In the genomic region with DNA sequence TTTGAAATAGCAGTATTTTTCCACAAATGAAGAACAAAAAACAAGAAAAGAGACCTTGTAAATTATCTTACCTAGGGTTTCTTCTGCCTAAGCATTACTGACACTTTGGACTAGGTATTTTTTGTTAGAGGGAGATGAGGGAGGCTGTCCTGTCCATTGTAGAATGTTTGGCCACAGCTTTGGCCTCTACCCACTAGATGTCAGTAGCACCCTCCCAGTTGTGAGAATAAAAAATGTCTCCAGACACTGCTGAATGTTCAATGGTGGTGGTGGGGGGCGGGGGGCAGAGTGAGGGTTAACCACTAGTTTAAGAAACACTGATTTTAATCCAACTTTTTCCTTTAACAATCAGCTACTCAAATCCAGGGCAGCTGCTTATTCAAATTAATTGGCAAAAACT, we compare ENCODE assay signal across 8 cellular contexts. TPM values are rescaled to one million over a fixed set of nuclear protein-coding genes. Genes with fewer than 3 reads are reported as not detected.
DNase-seq lines count a peak whose midpoint lies in the region; ATAC-seq, FAIRE-seq and TF ChIP-seq lines count a peak whose summit lies in the region.

No MANE protein-coding gene starts in this region.

- H3K79me2 ChIP-seq in K562 (ENCODE audit: control insufficient read depth, insufficient read depth, low read length) = peaks cover 8% of the 10 kb centered on the region; the same call in 2 of the 3 replicates

- H3K4me1 ChIP-seq in K562 (replicated peaks in 1 of 2; ENCODE audit: control insufficient read depth in 2 of 2, insufficient read depth in 2 of 2, low read length in 2 of 2) (no peaks in the 10 kb centered on the region), mesenchymal stem cell (ENCODE audit: control insufficient read depth, insufficient read depth, low read depth, low read length) (no peaks in the 10 kb centered on the region)
- no peaks in the 10 kb centered on the region for H3K4me1 ChIP-seq in effector memory CD4-positive, alpha-beta T cell (ENCODE audit: control insufficient read depth, insufficient read depth, low read length, poor library complexity, severe bottlenecking)

- POLR2A ChIA-PET in K562 (lab: Yijun Ruan, JAX) = no interaction called here

- H3K23ac ChIP-seq in mesenchymal stem cell (ENCODE audit: low read length in 2 of 2) = no peak overlapping the region

- peaks cover 87% of the 10 kb centered on the region for H3K36me3 ChIP-seq in K562 (ENCODE audit: control insufficient read depth, insufficient read depth, low read length)
- peaks cover 4 to 76% of the 10 kb centered on the region in 2 experiments for H3K36me3 ChIP-seq in mesenchymal stem cell (ENCODE audit: control insufficient read depth in 1 of 2, insufficient read depth in 2 of 2, low read depth in 1 of 2, low read length in 2 of 2)
- H3K36me3 ChIP-seq in effector memory CD4-positive, alpha-beta T cell (ENCODE audit: control insufficient read depth, insufficient read depth, low read length) = peaks cover 43% of the 10 kb centered on the region

- TF ChIP-seq POLR2A in K562 (conservative IDR thresholded peaks at IDR 0.05) = no peak

- H2AFZ ChIP-seq in K562 (ENCODE audit: low read depth, low read length) (no peak overlapping the region), mesenchymal stem cell (ENCODE audit: low read depth, low read length) (no peak overlapping the region)

- no peak overlapping the region for H4K91ac ChIP-seq in mesenchymal stem cell (ENCODE audit: low read length)

- peak in 1 of 2 experiments; percentile 46; a peak in 3 of 4 replicates for TF ChIP-seq RAD21 in K562 (CRISPR knock-in tag; conservative IDR thresholded peaks at IDR 0.05 in 1 of 2, IDR thresholded peaks at IDR 0.05 in 1 of 2)

- intact Hi-C loops in K562 (cut with micrococcal nuclease) = loop anchor here (2.0 to 10.0 kb wide), 4 partner anchors 53 to 460 kb away; a partner anchor contains a TSS

- no peaks in the 10 kb centered on the region for H4K20me1 ChIP-seq in K562 (replicated peaks; ENCODE audit: control insufficient read depth, insufficient read depth, low read length)

- H3K9me3 ChIP-seq in K562 (replicated peaks; ENCODE audit: control insufficient read depth, insufficient read depth, low read depth, low read length) (no peaks in the 10 kb centered on the region), mesenchymal stem cell (ENCODE audit: control insufficient read depth, low read length) (no peaks in the 10 kb centered on the region)
- no peaks in the 10 kb centered on the region for H3K9me3 ChIP-seq in effector memory CD4-positive, alpha-beta T cell (ENCODE audit: control insufficient read depth, low read length)

- no peak overlapping the region for H3K9ac ChIP-seq in K562 (ENCODE audit: insufficient read depth in 1 of 2, low read depth in 2 of 2, low read length in 2 of 2)
- H3K9ac ChIP-seq in mesenchymal stem cell (ENCODE audit: low read length) = no peak overlapping the region

- H3K18ac ChIP-seq in mesenchymal stem cell (ENCODE audit: low read depth in 1 of 2, low read length in 2 of 2) = no peak overlapping the region

- in situ Hi-C loops in K562 (cut with MboI) = no loop called here

- H3K27ac ChIP-seq in C4-2B (no peak overlapping the region), K562 (ENCODE audit: extremely low read depth, low read depth, low read length) (no peak overlapping the region), mesenchymal stem cell (ENCODE audit: low read length, poor library complexity, severe bottlenecking) (no peak overlapping the region)
- no peak overlapping the region for H3K27ac ChIP-seq in effector memory CD4-positive, alpha-beta T cell (ENCODE audit: insufficient read depth, low read length, poor library complexity, severe bottlenecking)

- TF ChIP-seq EP300 in K562 (IDR thresholded peaks at IDR 0.05; ENCODE audit: low read length) = no peak

- no peaks in the 10 kb centered on the region for H3K9me1 ChIP-seq in K562 (ENCODE audit: control insufficient read depth, insufficient read depth, low read length)

- ATAC-seq in GM19328 (IDR thresholded peaks at IDR 0.05; ENCODE audit: unreplicated experiment) (peak; percentile 64), HG03432 (IDR thresholded peaks at IDR 0.05; ENCODE audit: unreplicated experiment) (peak; percentile 81), K562 (peak; percentile 92)

- H2BK120ac ChIP-seq in mesenchymal stem cell (ENCODE audit: low read depth, low read length) = no peak overlapping the region

- FAIRE-seq in K562 (lab: Jason Lieb, UNC) = peak; percentile 42

- H3K4ac ChIP-seq in mesenchymal stem cell (ENCODE audit: low read depth in 1 of 2, low read length in 2 of 2) = no peak overlapping the region

- no TSS peak for BruUV-seq in K562 (replicated peaks; lab: Mats Ljungman, UMichigan)

- H2BK12ac ChIP-seq in mesenchymal stem cell (ENCODE audit: low read length in 2 of 2) = no peak overlapping the region

- DNase-seq in K562 (ENCODE audit: extremely low read depth in 1 of 4, low spot score in 3 of 4) (peak in 1 of 4 experiments; percentile 42), mesenchymal stem cell (peak; percentile 49), NCI-H2171 treated with DMSO at 0.1 percent for 48 hours (lab: John Stamatoyannopoulos, UW) (no peak), NCI-H1694 (lab: John Stamatoyannopoulos, UW) (no peak)
- DNase-seq in effector memory CD4-positive, alpha-beta T cell = no peak

- CTCF ChIA-PET in K562 (lab: Yijun Ruan, JAX; ENCODE audit: low intra/inter-chr PET ratio) = interaction anchor here (1.9 kb wide), 1 partner anchor 403 kb away, joined by 8 read pairs; no protein-coding TSS in a partner anchor

- TF ChIP-seq CTCF in C4-2B (conservative IDR thresholded peaks at IDR 0.05) (peak; percentile 46), K562 (IDR thresholded peaks at IDR 0.05 in 2 of 3, conservative IDR thresholded peaks at IDR 0.05 in 1 of 3; ENCODE audit: insufficient read depth in 2 of 3, low read depth in 1 of 3, low read length in 3 of 3) (peak; percentile 37 to 58 (median 39); a peak in 4 of 6 replicates)

- no peak overlapping the region for H2BK5ac ChIP-seq in mesenchymal stem cell (ENCODE audit: low read depth, low read length, poor library complexity, severe bottlenecking)

- H3K79me1 ChIP-seq in mesenchymal stem cell (replicated peaks; ENCODE audit: low read length, poor library complexity, severe bottlenecking) = peaks cover 12% of the 10 kb centered on the region

- no peak overlapping the region for H2BK15ac ChIP-seq in mesenchymal stem cell (ENCODE audit: low read depth, poor library complexity, severe bottlenecking)

- no peak overlapping the region for H2AK5ac ChIP-seq in mesenchymal stem cell (ENCODE audit: low read length, severe bottlenecking)

- H3K4me2 ChIP-seq in K562 (ENCODE audit: insufficient read depth, low read length) (no peak overlapping the region), mesenchymal stem cell (ENCODE audit: low read length, poor library complexity, severe bottlenecking) (no peak overlapping the region)

- H3K27me3 ChIP-seq in K562 (ENCODE audit: control insufficient read depth in 2 of 2, insufficient read depth in 2 of 2, low read length in 2 of 2) (no peaks in the 10 kb centered on the region), mesenchymal stem cell (ENCODE audit: control insufficient read depth in 1 of 2, insufficient read depth in 1 of 2, low read length in 2 of 2) (no peaks in the 10 kb centered on the region)
- no peaks in the 10 kb centered on the region for H3K27me3 ChIP-seq in effector memory CD4-positive, alpha-beta T cell (replicated peaks; ENCODE audit: control insufficient read depth, insufficient read depth, low read length, poor library complexity, severe bottlenecking)

- 80% methylated on average over 1 of the region's 1 CpG for WGBS in K562 (ENCODE audit: insufficient coverage, low coverage, missing lambda C conversion rate)
- 87% methylated on average over 1 of the region's 1 CpG for WGBS in mesenchymal stem cell

- H4K8ac ChIP-seq in mesenchymal stem cell (ENCODE audit: low read length) = no peak overlapping the region

- H3K4me3 ChIP-seq in K562 (no peak overlapping the region), mesenchymal stem cell (ENCODE audit: insufficient read depth in 1 of 2, low read depth in 1 of 2, low read length in 2 of 2) (no peak overlapping the region)
- no peak overlapping the region for H3K4me3 ChIP-seq in effector memory CD4-positive, alpha-beta T cell (ENCODE audit: insufficient read depth, low read depth, low read length, poor library complexity, severe bottlenecking)

- H3K14ac ChIP-seq in mesenchymal stem cell (ENCODE audit: low read length in 2 of 2) = no peak overlapping the region

RNA-seq across cellular contexts. Expression of a gene that starts 25.8 kb away (rescaled TPM):
- total RNA-seq in K562 (2011; cell fraction: chromatin; rRNA removed; ENCODE audit: low replicate concordance) = 40.1 and 136 TPM in 2 replicates
- 25.3 and 32.8 TPM in 2 replicates for total RNA-seq in K562 (2011; cell fraction: nucleolus; rRNA removed)
- total RNA-seq in K562 (2011; cell fraction: nucleoplasm; rRNA removed) = 54.3 and 78.7 TPM in 2 replicates
- 9.1 and 12.0 TPM in 2 replicates for total RNA-seq in K562 (2014; rRNA removed)
- 29.0 and 38.0 TPM in 2 replicates for total RNA-seq in K562 (2014; rRNA removed; fragmentation: Illumina TruSeq; extraction: Trizol)
- 21.7 and 25.8 TPM in 2 replicates for total RNA-seq in K562 (2015; rRNA removed; fragmentation: Illumina TruSeq; extraction: Trizol)
- total RNA-seq in K562 (2021) = 25.7 and 27.5 TPM in 2 replicates
- 20.4 and 24.8 TPM in 2 replicates for polyA plus RNA-seq in K562 (2011; rRNA removed)
- polyA plus RNA-seq in K562 (2011; cell fraction: cytosol; rRNA removed) = 8.4 and 12.1 TPM in 2 replicates
- 37.6 and 42.9 TPM in 2 replicates for polyA plus RNA-seq in K562 (2011; cell fraction: nucleus; rRNA removed)
- polyA plus RNA-seq in K562 (2012) = 9.9 and 13.5 TPM in 2 replicates
- polyA plus RNA-seq in K562 (2014; fragmentation: Illumina TruSeq; extraction: Trizol) = 21.2 and 26.3 TPM in 2 replicates
- polyA plus RNA-seq in K562 (2014; fragmentation: Nextera tagmentation; extraction: Ambion mirVana) = 1 to 10 TPM; 4.2 to 8.2 TPM
- polyA plus RNA-seq in K562 (2014; rRNA removed) = 13.4 and 15.0 TPM in 2 replicates
- 44.4 and 50.5 TPM in 2 replicates for polyA minus RNA-seq in K562 (2011; rRNA and poly(A)+ RNA removed)
- polyA minus RNA-seq in K562 (2011; cell fraction: cytosol; rRNA and poly(A)+ RNA removed) = 16.4 and 17.5 TPM in 2 replicates
- polyA minus RNA-seq in K562 (2011; cell fraction: nucleus; rRNA and poly(A)+ RNA removed) = 40.0 and 66.3 TPM in 2 replicates
- 16.7 TPM for polyA plus RNA-seq in mesenchymal stem cell (2013, experiment 1 of 2)
- 16.8 TPM for polyA plus RNA-seq in mesenchymal stem cell (2013, experiment 2 of 2)

RNA-seq across cellular contexts. Expression of a gene that starts 56.5 kb away (rescaled TPM):
- total RNA-seq in K562 (2011; cell fraction: chromatin; rRNA removed; ENCODE audit: low replicate concordance) = 96.4 and 181 TPM in 2 replicates
- 29.2 and 45.0 TPM in 2 replicates for total RNA-seq in K562 (2011; cell fraction: nucleolus; rRNA removed)
- total RNA-seq in K562 (2011; cell fraction: nucleoplasm; rRNA removed) = 65.8 and 89.3 TPM in 2 replicates
- total RNA-seq in K562 (2014; rRNA removed) (132 and 154 TPM in 2 replicates), K562 (2014; rRNA removed; fragmentation: Illumina TruSeq; extraction: Trizol) (256 and 276 TPM in 2 replicates), K562 (2015; rRNA removed; fragmentation: Illumina TruSeq; extraction: Trizol) (209 and 222 TPM in 2 replicates), K562 (2021) (147 and 156 TPM in 2 replicates)
- polyA plus RNA-seq in K562 (2011; rRNA removed) (143 and 238 TPM in 2 replicates), K562 (2014; fragmentation: Illumina TruSeq; extraction: Trizol) (210 and 238 TPM in 2 replicates), K562 (2014; fragmentation: Nextera tagmentation; extraction: Ambion mirVana) (100 to 1,000 TPM; 164 to 169 TPM), K562 (2014; rRNA removed) (134 and 142 TPM in 2 replicates)
- 81.5 and 109 TPM in 2 replicates for polyA plus RNA-seq in K562 (2011; cell fraction: cytosol; rRNA removed)
- polyA plus RNA-seq in K562 (2011; cell fraction: nucleus; rRNA removed) = 114 and 165 TPM in 2 replicates
- 72.6 and 143 TPM in 2 replicates for polyA plus RNA-seq in K562 (2012)
- 342 and 401 TPM in 2 replicates for polyA minus RNA-seq in K562 (2011; rRNA and poly(A)+ RNA removed)
- 99.3 and 125 TPM in 2 replicates for polyA minus RNA-seq in K562 (2011; cell fraction: cytosol; rRNA and poly(A)+ RNA removed)
- polyA minus RNA-seq in K562 (2011; cell fraction: nucleus; rRNA and poly(A)+ RNA removed) = 54.0 and 95.2 TPM in 2 replicates
- 38.8 TPM for polyA plus RNA-seq in mesenchymal stem cell (2013, experiment 1 of 2)
- polyA plus RNA-seq in mesenchymal stem cell (2013, experiment 2 of 2) = 40.4 TPM

RNA-seq across cellular contexts. Expression of a gene that starts 56.6 kb away (rescaled TPM):
- 45.9 and 74.8 TPM in 2 replicates for total RNA-seq in K562 (2011; cell fraction: chromatin; rRNA removed; ENCODE audit: low replicate concordance)
- 22.8 and 29.7 TPM in 2 replicates for total RNA-seq in K562 (2011; cell fraction: nucleolus; rRNA removed)
- total RNA-seq in K562 (2011; cell fraction: nucleoplasm; rRNA removed) = 32.2 and 59.8 TPM in 2 replicates
- total RNA-seq in K562 (2014; rRNA removed) = 33.3 and 38.6 TPM in 2 replicates
- total RNA-seq in K562 (2014; rRNA removed; fragmentation: Illumina TruSeq; extraction: Trizol) = 60.3 and 65.0 TPM in 2 replicates
- total RNA-seq in K562 (2015; rRNA removed; fragmentation: Illumina TruSeq; extraction: Trizol) = 49.1 and 57.5 TPM in 2 replicates
- total RNA-seq in K562 (2021) = 31.0 and 36.0 TPM in 2 replicates
- 61.9 and 70.9 TPM in 2 replicates for polyA plus RNA-seq in K562 (2011; rRNA removed)
- polyA plus RNA-seq in K562 (2011; cell fraction: cytosol; rRNA removed) = 19.2 and 35.9 TPM in 2 replicates
- 13.3 and 22.0 TPM in 2 replicates for polyA plus RNA-seq in K562 (2011; cell fraction: nucleus; rRNA removed)
- 28.0 and 31.0 TPM in 2 replicates for polyA plus RNA-seq in K562 (2012)
- 48.8 and 58.2 TPM in 2 replicates for polyA plus RNA-seq in K562 (2014; fragmentation: Illumina TruSeq; extraction: Trizol)
- polyA plus RNA-seq in K562 (2014; fragmentation: Nextera tagmentation; extraction: Ambion mirVana) = 10 to 100 TPM; 82.0 to 96.2 TPM
- 59.6 and 64.4 TPM in 2 replicates for polyA plus RNA-seq in K562 (2014; rRNA removed)
- 52.6 and 65.6 TPM in 2 replicates for polyA minus RNA-seq in K562 (2011; rRNA and poly(A)+ RNA removed)
- polyA minus RNA-seq in K562 (2011; cell fraction: cytosol; rRNA and poly(A)+ RNA removed) = 5.7 and 15.8 TPM in 2 replicates
- polyA minus RNA-seq in K562 (2011; cell fraction: nucleus; rRNA and poly(A)+ RNA removed) = 23.2 and 40.0 TPM in 2 replicates
- polyA plus RNA-seq in mesenchymal stem cell (2013, experiment 1 of 2) = 15.9 TPM
- polyA plus RNA-seq in mesenchymal stem cell (2013, experiment 2 of 2) = 16.4 TPM
